In the genomic region with DNA sequence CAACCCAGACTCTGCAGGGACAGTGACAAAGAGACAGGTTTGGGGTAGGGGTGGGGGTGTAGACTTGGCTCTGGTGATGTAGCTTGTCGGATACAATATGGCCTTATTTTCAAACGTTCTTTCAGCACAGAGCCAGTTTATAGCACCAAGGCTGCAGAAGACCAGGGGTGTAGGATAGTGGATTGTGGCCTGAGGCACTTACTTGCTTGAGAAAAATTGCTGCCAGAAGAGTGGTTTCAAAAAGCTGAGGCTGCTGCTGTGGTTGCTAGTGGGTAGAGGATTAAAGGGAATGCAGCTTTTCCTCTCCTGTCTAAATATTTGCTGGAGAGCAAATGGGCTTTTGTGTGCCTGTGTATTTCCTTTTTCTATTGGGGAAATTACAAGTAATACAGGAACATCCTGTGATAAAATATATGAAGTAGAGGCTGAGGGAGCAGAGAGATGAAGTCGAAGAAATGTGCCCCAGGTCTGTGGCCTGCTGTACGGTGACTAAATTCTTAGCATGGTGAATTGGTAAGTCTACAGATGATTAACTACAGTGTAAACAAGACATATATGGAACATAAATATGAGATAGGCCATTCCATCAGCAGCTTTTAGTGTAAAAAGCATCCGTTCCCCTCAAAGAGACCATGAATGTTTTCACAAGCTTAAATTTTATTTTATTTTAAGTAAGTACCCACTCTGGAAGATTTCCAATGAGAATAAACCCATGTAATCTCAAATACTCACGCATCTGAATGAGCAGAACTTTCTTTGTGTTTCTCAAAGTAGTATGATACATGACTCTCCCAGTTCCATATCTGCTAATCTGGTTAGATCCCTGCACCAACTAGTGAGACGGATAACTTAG, we compare ENCODE assay signal across 8 cellular contexts.
DNase-seq lines count a peak whose midpoint lies in the region; ATAC-seq and TF ChIP-seq lines count a peak whose summit lies in the region.

No MANE protein-coding gene starts in this region.

- no peaks in the 10 kb centered on the region for H3K36me3 Mint-ChIP-seq in activated T-cell treated with anti-CD3 and anti-CD28 coated beads, Interleukin-2, amount 50 U/mL, for 72 hours (ENCODE audit: insufficient read depth in 2 of 2)

- WGBS in hepatocyte (ENCODE audit: low lambda C conversion rate, missing lambda C conversion rate) = 14% methylated on average over 7 of the region's 7 CpGs

- peaks cover 90% of the 10 kb centered on the region for H3K79me2 ChIP-seq in OCI-LY3 (ENCODE audit: low read length)
- peaks cover 57% of the 10 kb centered on the region for H3K79me2 ChIP-seq in hepatocyte

- ATAC-seq in activated T-cell treated with anti-CD3 and anti-CD28 coated beads, Interleukin-2, amount 50 U/mL, for 72 hours (replicated peaks in 1 of 2) = peak; percentile 75 to 82
- no peak for ATAC-seq in thoracic aorta (ENCODE audit: insufficient number of reproducible peaks, low FRiP score, low read depth)

- H3K4me1 Mint-ChIP-seq in activated T-cell treated with anti-CD3 and anti-CD28 coated beads, Interleukin-2, amount 50 U/mL, for 72 hours (ENCODE audit: low read depth) = peaks cover 59% of the 10 kb centered on the region

- H3K36me3 ChIP-seq in OCI-LY3 (replicated peaks; ENCODE audit: low read depth, low read length) (no peaks in the 10 kb centered on the region), hepatocyte (replicated peaks; ENCODE audit: insufficient read depth, low read depth) (no peaks in the 10 kb centered on the region), thoracic aorta (no peaks in the 10 kb centered on the region)

- H3K27ac ChIP-seq in OCI-LY3 (ENCODE audit: low read length) = peak overlapping the region; percentile 82
- H3K27ac ChIP-seq in hepatocyte = peak overlapping the region; percentile 85
- H3K27ac ChIP-seq in thoracic aorta = peak overlapping the region; percentile 24 to 45
- no peak overlapping the region for H3K27ac ChIP-seq in substantia nigra (ENCODE audit: low read depth, low read length, poor library complexity, severe bottlenecking)

- H3K27me3 Mint-ChIP-seq in activated T-cell treated with anti-CD3 and anti-CD28 coated beads, Interleukin-2, amount 50 U/mL, for 72 hours (ENCODE audit: low read depth) = no peaks in the 10 kb centered on the region

- no peak for DNase-seq in activated T-cell treated with anti-CD3 and anti-CD28 coated beads, Interleukin-2, amount 50 U/mL, for 72 hours
- no peak for DNase-seq in activated T-cell treated with anti-CD3 and anti-CD28 coated beads, Interleukin-2, amount 50 U/mL, for 48 hours
- DNase-seq in hepatocyte (ENCODE audit: low spot score) (peak; percentile 22), thoracic aorta (ENCODE audit: low spot score) (no peak), substantia nigra (lab: John Stamatoyannopoulos, UW) (no peak), medulla oblongata (ENCODE audit: extremely low spot score) (no peak), NCI-H2029 treated with DMSO at 0.1 percent for 48 hours (lab: John Stamatoyannopoulos, UW) (no peak)

- H3K9me3 ChIP-seq in OCI-LY3 (ENCODE audit: insufficient read depth, low read length) (no peaks in the 10 kb centered on the region), hepatocyte (ENCODE audit: low read depth) (no peaks in the 10 kb centered on the region), thoracic aorta (no peaks in the 10 kb centered on the region)

- H2AFZ ChIP-seq in OCI-LY3 (ENCODE audit: low read depth, low read length) (no peak overlapping the region), hepatocyte (peak overlapping the region; percentile 7)

- H3K4me3 ChIP-seq in OCI-LY3 (ENCODE audit: low read length) = peak overlapping the region; percentile 50
- H3K4me3 ChIP-seq in hepatocyte = no peak overlapping the region
- H3K4me3 ChIP-seq in thoracic aorta = no peak overlapping the region

- H3K4me3 Mint-ChIP-seq in activated T-cell treated with anti-CD3 and anti-CD28 coated beads, Interleukin-2, amount 50 U/mL, for 72 hours = peak overlapping the region; percentile 57 to 64

- no peak for TF ChIP-seq CTCF in OCI-LY3 (IDR thresholded peaks at IDR 0.05; ENCODE audit: low read depth, low read length)
- TF ChIP-seq CTCF in hepatocyte (IDR thresholded peaks at IDR 0.05; ENCODE audit: poor library complexity) = no peak
- TF ChIP-seq CTCF in thoracic aorta (IDR thresholded peaks at IDR 0.05) = no peak

- H3K27me3 ChIP-seq in OCI-LY3 (ENCODE audit: low read depth, low read length) (no peaks in the 10 kb centered on the region), hepatocyte (no peaks in the 10 kb centered on the region), thoracic aorta (replicated peaks; ENCODE audit: insufficient read depth) (no peaks in the 10 kb centered on the region)

- H3K9ac ChIP-seq in OCI-LY3 (ENCODE audit: low read length) = peak overlapping the region; percentile 56

- H3K4me2 ChIP-seq in OCI-LY3 (ENCODE audit: low read length) (peak overlapping the region; percentile 76), hepatocyte (peak overlapping the region; percentile 65)

- H3K9me2 ChIP-seq in hepatocyte (replicated peaks; ENCODE audit: insufficient read depth) = no peaks in the 10 kb centered on the region

- H3K9me3 Mint-ChIP-seq in activated T-cell treated with anti-CD3 and anti-CD28 coated beads, Interleukin-2, amount 50 U/mL, for 72 hours = no peaks in the 10 kb centered on the region

- H3K27ac Mint-ChIP-seq in activated T-cell treated with anti-CD3 and anti-CD28 coated beads, Interleukin-2, amount 50 U/mL, for 72 hours = peak overlapping the region; percentile 90

- H4K20me1 ChIP-seq in OCI-LY3 (ENCODE audit: insufficient read depth, low read length) (no peaks in the 10 kb centered on the region), hepatocyte (ENCODE audit: insufficient read depth, poor library complexity, severe bottlenecking) (no peaks in the 10 kb centered on the region)

- H3K4me1 ChIP-seq in OCI-LY3 (ENCODE audit: low read length) = peaks cover 80% of the 10 kb centered on the region
- peaks cover 44% of the 10 kb centered on the region for H3K4me1 ChIP-seq in hepatocyte (ENCODE audit: insufficient read depth)
- peaks cover 33 to 49% of the 10 kb centered on the region in 2 donors for H3K4me1 ChIP-seq in thoracic aorta (ENCODE audit: control insufficient read depth in 1 of 2, low read depth in 2 of 2)
